In genomic region chr3:41159581-41160189, GRCh38 we compare ENCODE assay signal across 17 cellular contexts. TPM values are rescaled to one million over a fixed set of nuclear protein-coding genes. Genes with fewer than 3 reads are reported as not detected.
DNase-seq lines count a peak whose midpoint lies in the region; ATAC-seq and TF ChIP-seq lines count a peak whose summit lies in the region.
"Had no signal": no experiment of that assay in that cellular context is flagged by ENCODE, and none has a peak within 500 bp of the region (broad histone marks: within the 10 kb centered on the region; RNA-seq: fewer than 3 reads in every experiment).

No MANE protein-coding gene starts in this region.

- peaks cover 0 to 7% of the 10 kb centered on the region in 2 donors for H3K4me1 ChIP-seq in left lung

- no peak for DNase-seq in activated naive CD4-positive, alpha-beta T cell treated with anti-CD3 and anti-CD28 coated beads, Interleukin-2, amount 50 U/mL, for 72 hours (ENCODE audit: low spot score in 2 of 2)
- no peak for DNase-seq in activated naive CD4-positive, alpha-beta T cell treated with Interleukin-2 at 50 U/mL for 16 hours
- peak; percentile 32 for DNase-seq in RWPE1 (ENCODE audit: low spot score)
- DNase-seq in kidney epithelial cell (ENCODE audit: low read depth): peak; percentile 42
- DNase-seq in left lung: no peak
- DNase-seq in NCI-H1105 (lab: John Stamatoyannopoulos, UW): no peak
- DNase-seq: CD8-positive, alpha-beta memory T cell; effector CD4-positive, alpha-beta T cell; islet precursor cell; midbrain; MM.1S; NCI-H1694; NCI-H446 treated with DMSO at 0.1 percent for 48 hours; right cardiac atrium; T1000 had no signal

- H3K36me3 Mint-ChIP-seq in activated naive CD4-positive, alpha-beta T cell treated with anti-CD3 and anti-CD28 coated beads, Interleukin-2, amount 50 U/mL, for 72 hours: no peaks in the 10 kb centered on the region

- no peak overlapping the region for H3K27ac ChIP-seq in RWPE1
- peak overlapping the region in 1 of 2 donors; percentile 6 for H3K27ac ChIP-seq in left lung
- H3K27ac ChIP-seq: neutrophil had no signal

- H3K27me3 ChIP-seq in kidney epithelial cell (ENCODE audit: control insufficient read depth, insufficient read depth, low read length): no peaks in the 10 kb centered on the region
- no peaks in the 10 kb centered on the region for H3K27me3 ChIP-seq in left lung

- peak; percentile 66 to 91 for ATAC-seq in activated naive CD4-positive, alpha-beta T cell treated with anti-CD3 and anti-CD28 coated beads, Interleukin-2, amount 50 U/mL, for 72 hours
- ATAC-seq in left lung: no peak
- ATAC-seq in GM18909 (IDR thresholded peaks at IDR 0.05; ENCODE audit: poor library complexity, unreplicated experiment): no peak

- no peaks in the 10 kb centered on the region for H3K9me3 Mint-ChIP-seq in activated naive CD4-positive, alpha-beta T cell treated with anti-CD3 and anti-CD28 coated beads, Interleukin-2, amount 50 U/mL, for 72 hours
- H3K9me3 Mint-ChIP-seq: CD8-positive, alpha-beta memory T cell had no signal

- no peaks in the 10 kb centered on the region for H3K9me3 ChIP-seq in left lung
- H3K9me3 ChIP-seq: neutrophil had no signal

- CTCF ChIA-PET in RWPE1 (lab: Yijun Ruan, JAX): interaction anchor here (0.7 kb wide), 1 partner anchor 579 kb away, joined by 3 read pairs; no protein-coding TSS in a partner anchor

- intact Hi-C loops in left lung (cut with DNase I): no loop called here

- H3K36me3 ChIP-seq in kidney epithelial cell (ENCODE audit: control insufficient read depth, insufficient read depth, low read length) (no peaks in the 10 kb centered on the region), left lung (no peaks in the 10 kb centered on the region)
- H3K36me3 ChIP-seq: neutrophil had no signal

- POLR2A ChIA-PET in RWPE1 (lab: Yijun Ruan, JAX; ENCODE audit: low non-redundant PET): no interaction called here

- peak overlapping the region in 1 of 2 donors; percentile 80 for H3K27ac Mint-ChIP-seq in activated naive CD4-positive, alpha-beta T cell treated with anti-CD3 and anti-CD28 coated beads, Interleukin-2, amount 50 U/mL, for 72 hours
- H3K27ac Mint-ChIP-seq: CD8-positive, alpha-beta memory T cell had no signal

- TF ChIP-seq CTCF in RWPE1 (conservative IDR thresholded peaks at IDR 0.05; ENCODE audit: low read depth) (no peak), kidney epithelial cell (IDR thresholded peaks at IDR 0.05; ENCODE audit: insufficient read depth, low read length, poor library complexity, severe bottlenecking) (no peak), left lung (IDR thresholded peaks at IDR 0.05) (no peak)

- H3K4me3 ChIP-seq in kidney epithelial cell (ENCODE audit: low read depth, low read length): no peak overlapping the region
- no peak overlapping the region for H3K4me3 ChIP-seq in left lung

RNA-seq across cellular contexts. Expression of gene CTNNB1, which starts 39.6 kb away (rescaled TPM):
- total RNA-seq in activated naive CD4-positive, alpha-beta T cell treated with anti-CD3 and anti-CD28 coated beads, Interleukin-2, amount 50 U/mL, for 72 hours: 100 to 1,000 TPM; 125 to 138 TPM
- total RNA-seq in kidney epithelial cell (406 and 416 TPM in 2 replicates), left lung (100 to 1,000 TPM; 289 to 432 TPM)

Comparison
In these comparisons a context has a peak if more than half of its experiments do, and no peak if none do; other contexts are left out.
1. ATAC-seq: peak in activated naive CD4-positive, alpha-beta T cell treated with anti-CD3 and anti-CD28 coated beads, Interleukin-2, amount 50 U/mL, for 72 hours (2 of 2); none in left lung (single experiment) and GM18909 (single experiment).
2. DNase-seq: peak in RWPE1 (single experiment) and kidney epithelial cell (single experiment); none in activated naive CD4-positive, alpha-beta T cell treated with anti-CD3 and anti-CD28 coated beads, Interleukin-2, amount 50 U/mL, for 72 hours (0 of 2), activated naive CD4-positive, alpha-beta T cell treated with Interleukin-2 at 50 U/mL for 16 hours (single experiment), left lung (0 of 2) and NCI-H1105 (single experiment).